ENCODE assay signal across 5 cellular contexts in the genomic region with DNA sequence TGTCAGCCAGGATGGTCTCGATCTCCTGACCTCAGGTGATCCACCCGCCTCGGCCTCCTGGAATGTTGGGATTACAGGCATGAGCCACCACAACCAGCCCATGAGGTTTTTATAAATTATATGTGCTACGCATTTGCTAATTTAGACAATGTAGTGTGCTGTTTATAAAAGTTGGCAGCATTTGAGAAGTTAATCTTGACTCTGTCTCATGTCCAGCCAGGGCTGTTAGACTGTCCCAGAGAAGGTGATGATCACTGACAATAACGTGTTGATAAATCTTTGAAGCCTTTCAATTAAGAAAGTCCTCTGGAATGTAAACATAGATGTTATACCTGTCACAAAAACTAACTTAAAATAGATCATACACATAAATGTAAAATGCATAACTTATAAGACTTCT.
"Had no signal": no experiment of that assay in that cellular context is flagged by ENCODE, and none has a peak within 500 bp of the region (broad histone marks: within the 10 kb centered on the region; RNA-seq: fewer than 3 reads in every experiment).

No MANE protein-coding gene starts in this region.

- DNase-seq: IMR-90, KBM-7 had no signal

- ATAC-seq: HepG2, K562 had no signal

- H3K27ac ChIP-seq: HL-60 had no signal

- FAIRE-seq: HepG2, K562 had no signal

- H3K4me3 ChIP-seq: K562 had no signal
